In the genomic region with DNA sequence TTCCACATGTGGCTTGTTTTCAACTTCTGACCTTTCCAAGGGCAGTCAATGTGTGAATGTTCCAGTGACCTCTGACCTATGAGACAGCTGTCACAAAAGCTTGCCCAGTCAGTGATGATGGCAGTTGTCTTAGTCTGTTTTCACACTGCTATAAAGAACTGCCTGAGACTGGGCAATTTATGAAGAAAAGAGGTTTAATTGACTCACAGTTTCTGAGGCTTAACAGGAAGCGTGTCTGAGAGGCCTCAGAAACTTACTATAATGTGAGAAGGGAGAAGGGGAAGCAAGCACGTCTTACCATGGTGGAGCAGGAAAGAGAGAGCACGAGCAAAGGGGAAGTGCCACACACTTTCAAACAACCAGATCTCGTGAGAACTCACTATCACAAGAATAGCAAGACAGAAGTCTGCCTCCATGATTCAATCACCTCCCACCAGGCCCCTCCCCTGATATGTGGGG, we compare ENCODE assay signal across 1 cellular context.
A peak's percentile ranks its signal among the peaks of the same experiment; 100 is the strongest.
TF ChIP-seq lines count a peak whose summit lies in the region.

No MANE protein-coding gene starts in this region.

TF ChIP-seq in K562, 482 proteins besides CTCF, POLR2A, EP300 and RAD21 (continued from another document and continues in another):
- TF ChIP-seq, protein P1, sequence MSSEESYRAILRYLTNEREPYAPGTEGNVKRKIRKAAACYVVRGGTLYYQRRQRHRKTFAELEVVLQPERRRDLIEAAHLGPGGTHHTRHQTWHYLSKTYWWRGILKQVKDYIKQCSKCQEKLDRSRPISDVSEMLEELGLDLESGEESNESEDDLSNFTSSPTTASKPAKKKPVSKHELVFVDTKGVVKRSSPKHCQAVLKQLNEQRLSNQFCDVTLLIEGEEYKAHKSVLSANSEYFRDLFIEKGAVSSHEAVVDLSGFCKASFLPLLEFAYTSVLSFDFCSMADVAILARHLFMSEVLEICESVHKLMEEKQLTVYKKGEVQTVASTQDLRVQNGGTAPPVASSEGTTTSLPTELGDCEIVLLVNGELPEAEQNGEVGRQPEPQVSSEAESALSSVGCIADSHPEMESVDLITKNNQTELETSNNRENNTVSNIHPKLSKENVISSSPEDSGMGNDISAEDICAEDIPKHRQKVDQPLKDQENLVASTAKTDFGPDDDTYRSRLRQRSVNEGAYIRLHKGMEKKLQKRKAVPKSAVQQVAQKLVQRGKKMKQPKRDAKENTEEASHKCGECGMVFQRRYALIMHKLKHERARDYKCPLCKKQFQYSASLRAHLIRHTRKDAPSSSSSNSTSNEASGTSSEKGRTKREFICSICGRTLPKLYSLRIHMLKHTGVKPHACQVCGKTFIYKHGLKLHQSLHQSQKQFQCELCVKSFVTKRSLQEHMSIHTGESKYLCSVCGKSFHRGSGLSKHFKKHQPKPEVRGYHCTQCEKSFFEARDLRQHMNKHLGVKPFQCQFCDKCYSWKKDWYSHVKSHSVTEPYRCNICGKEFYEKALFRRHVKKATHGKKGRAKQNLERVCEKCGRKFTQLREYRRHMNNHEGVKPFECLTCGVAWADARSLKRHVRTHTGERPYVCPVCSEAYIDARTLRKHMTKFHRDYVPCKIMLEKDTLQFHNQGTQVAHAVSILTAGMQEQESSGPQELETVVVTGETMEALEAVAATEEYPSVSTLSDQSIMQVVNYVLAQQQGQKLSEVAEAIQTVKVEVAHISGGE (CRISPR knock-in tag; IDR thresholded peaks at IDR 0.05) = no peak
- TF ChIP-seq GABPA (tag; conservative IDR thresholded peaks at IDR 0.05; ENCODE audit: low read depth) (0 out of 2 replicates have a peak, but pooled peaks have one; percentile 29), ZNF224 (CRISPR knock-in tag; IDR thresholded peaks at IDR 0.05) (no peak), PCBP2 (IDR thresholded peaks at IDR 0.05; ENCODE audit: low read depth, low read length, poor library complexity, severe bottlenecking) (no peak), POLR2B (IDR thresholded peaks at IDR 0.05; ENCODE audit: low read depth, partially characterized antibody) (no peak), NR2C2 (CRISPR knock-in tag; IDR thresholded peaks at IDR 0.05) (0 out of 2 replicates have a peak, but pooled peaks have one; percentile 46), NR2C2 (tag; IDR thresholded peaks at IDR 0.05) (peak; percentile 85), ETV5 (CRISPR knock-in tag; IDR thresholded peaks at IDR 0.05; ENCODE audit: low read depth) (no peak), SETDB1 (IDR thresholded peaks at IDR 0.05; ENCODE audit: low read length) (no peak), ESRRA (IDR thresholded peaks at IDR 0.05; ENCODE audit: borderline replicate concordance, low read depth) (peak; percentile 55), JUND (IDR thresholded peaks at IDR 0.05; ENCODE audit: borderline replicate concordance, low read depth, low read length) (no peak), JUND (tag; IDR thresholded peaks at IDR 0.05; ENCODE audit: borderline replicate concordance, low read depth, low read length) (0 out of 3 replicates have a peak, but pooled peaks have one; percentile 18), GTF2A2 (tag; IDR thresholded peaks at IDR 0.05) (no peak), L3MBTL2 (IDR thresholded peaks at IDR 0.05) (peak; percentile 39; the same call in 1 of the 2 replicates), KLF1 (tag; IDR thresholded peaks at IDR 0.05) (no peak), DMBX1 (CRISPR knock-in tag; IDR thresholded peaks at IDR 0.05; ENCODE audit: borderline replicate concordance) (peak; percentile 46; the same call in 1 of the 2 replicates), ZNF217 (CRISPR knock-in tag; IDR thresholded peaks at IDR 0.05) (no peak), ZNF165 (CRISPR knock-in tag; IDR thresholded peaks at IDR 0.05; ENCODE audit: borderline replicate concordance) (peak; percentile 71; the same call in 1 of the 2 replicates), MAFG (tag; conservative IDR thresholded peaks at IDR 0.05) (no peak), HNRNPL (IDR thresholded peaks at IDR 0.05; ENCODE audit: low read depth, low read length) (no peak), BCOR (IDR thresholded peaks at IDR 0.05) (no peak), KLF10 (CRISPR knock-in tag; IDR thresholded peaks at IDR 0.05) (no peak), TRIM24 (IDR thresholded peaks at IDR 0.05) (peak in 1 of 2 experiments; percentile 17; a peak in 1 of 4 replicates), ZNF766 (CRISPR knock-in tag; conservative IDR thresholded peaks at IDR 0.05) (peak; percentile 62), HMG20B (CRISPR knock-in tag; IDR thresholded peaks at IDR 0.05) (no peak), ZNF75A (CRISPR knock-in tag; IDR thresholded peaks at IDR 0.05) (no peak), ZNF212 (CRISPR knock-in tag; IDR thresholded peaks at IDR 0.05) (no peak)
- TF ChIP-seq, protein P2, sequence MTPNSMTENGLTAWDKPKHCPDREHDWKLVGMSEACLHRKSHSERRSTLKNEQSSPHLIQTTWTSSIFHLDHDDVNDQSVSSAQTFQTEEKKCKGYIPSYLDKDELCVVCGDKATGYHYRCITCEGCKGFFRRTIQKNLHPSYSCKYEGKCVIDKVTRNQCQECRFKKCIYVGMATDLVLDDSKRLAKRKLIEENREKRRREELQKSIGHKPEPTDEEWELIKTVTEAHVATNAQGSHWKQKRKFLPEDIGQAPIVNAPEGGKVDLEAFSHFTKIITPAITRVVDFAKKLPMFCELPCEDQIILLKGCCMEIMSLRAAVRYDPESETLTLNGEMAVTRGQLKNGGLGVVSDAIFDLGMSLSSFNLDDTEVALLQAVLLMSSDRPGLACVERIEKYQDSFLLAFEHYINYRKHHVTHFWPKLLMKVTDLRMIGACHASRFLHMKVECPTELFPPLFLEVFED (CRISPR knock-in tag; conservative IDR thresholded peaks at IDR 0.05) = no peak
- TF ChIP-seq, protein P3, sequence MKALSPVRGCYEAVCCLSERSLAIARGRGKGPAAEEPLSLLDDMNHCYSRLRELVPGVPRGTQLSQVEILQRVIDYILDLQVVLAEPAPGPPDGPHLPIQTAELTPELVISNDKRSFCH (CRISPR knock-in tag; IDR thresholded peaks at IDR 0.05) = no peak
- TF ChIP-seq, protein P3 (tag; IDR thresholded peaks at IDR 0.05) = peak; percentile 33; the same call in 1 of the 2 replicates
- TF ChIP-seq, protein P4, sequence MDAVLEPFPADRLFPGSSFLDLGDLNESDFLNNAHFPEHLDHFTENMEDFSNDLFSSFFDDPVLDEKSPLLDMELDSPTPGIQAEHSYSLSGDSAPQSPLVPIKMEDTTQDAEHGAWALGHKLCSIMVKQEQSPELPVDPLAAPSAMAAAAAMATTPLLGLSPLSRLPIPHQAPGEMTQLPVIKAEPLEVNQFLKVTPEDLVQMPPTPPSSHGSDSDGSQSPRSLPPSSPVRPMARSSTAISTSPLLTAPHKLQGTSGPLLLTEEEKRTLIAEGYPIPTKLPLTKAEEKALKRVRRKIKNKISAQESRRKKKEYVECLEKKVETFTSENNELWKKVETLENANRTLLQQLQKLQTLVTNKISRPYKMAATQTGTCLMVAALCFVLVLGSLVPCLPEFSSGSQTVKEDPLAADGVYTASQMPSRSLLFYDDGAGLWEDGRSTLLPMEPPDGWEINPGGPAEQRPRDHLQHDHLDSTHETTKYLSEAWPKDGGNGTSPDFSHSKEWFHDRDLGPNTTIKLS (IDR thresholded peaks at IDR 0.05; ENCODE audit: borderline replicate concordance, low read depth) = no peak
- TF ChIP-seq, protein P5, sequence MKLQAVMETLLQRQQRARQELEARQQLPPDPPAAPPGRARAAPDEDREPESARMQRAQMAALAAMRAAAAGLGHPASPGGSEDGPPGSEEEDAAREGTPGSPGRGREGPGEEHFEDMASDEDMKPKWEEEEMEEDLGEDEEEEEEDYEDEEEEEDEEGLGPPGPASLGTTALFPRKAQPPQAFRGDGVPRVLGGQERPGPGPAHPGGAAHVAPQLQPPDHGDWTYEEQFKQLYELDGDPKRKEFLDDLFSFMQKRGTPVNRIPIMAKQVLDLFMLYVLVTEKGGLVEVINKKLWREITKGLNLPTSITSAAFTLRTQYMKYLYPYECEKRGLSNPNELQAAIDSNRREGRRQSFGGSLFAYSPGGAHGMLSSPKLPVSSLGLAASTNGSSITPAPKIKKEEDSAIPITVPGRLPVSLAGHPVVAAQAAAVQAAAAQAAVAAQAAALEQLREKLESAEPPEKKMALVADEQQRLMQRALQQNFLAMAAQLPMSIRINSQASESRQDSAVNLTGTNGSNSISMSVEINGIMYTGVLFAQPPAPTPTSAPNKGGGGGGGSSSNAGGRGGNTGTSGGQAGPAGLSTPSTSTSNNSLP (IDR thresholded peaks at IDR 0.05; ENCODE audit: borderline replicate concordance, low read depth, low read length) = no peak
- TF ChIP-seq, protein P6, sequence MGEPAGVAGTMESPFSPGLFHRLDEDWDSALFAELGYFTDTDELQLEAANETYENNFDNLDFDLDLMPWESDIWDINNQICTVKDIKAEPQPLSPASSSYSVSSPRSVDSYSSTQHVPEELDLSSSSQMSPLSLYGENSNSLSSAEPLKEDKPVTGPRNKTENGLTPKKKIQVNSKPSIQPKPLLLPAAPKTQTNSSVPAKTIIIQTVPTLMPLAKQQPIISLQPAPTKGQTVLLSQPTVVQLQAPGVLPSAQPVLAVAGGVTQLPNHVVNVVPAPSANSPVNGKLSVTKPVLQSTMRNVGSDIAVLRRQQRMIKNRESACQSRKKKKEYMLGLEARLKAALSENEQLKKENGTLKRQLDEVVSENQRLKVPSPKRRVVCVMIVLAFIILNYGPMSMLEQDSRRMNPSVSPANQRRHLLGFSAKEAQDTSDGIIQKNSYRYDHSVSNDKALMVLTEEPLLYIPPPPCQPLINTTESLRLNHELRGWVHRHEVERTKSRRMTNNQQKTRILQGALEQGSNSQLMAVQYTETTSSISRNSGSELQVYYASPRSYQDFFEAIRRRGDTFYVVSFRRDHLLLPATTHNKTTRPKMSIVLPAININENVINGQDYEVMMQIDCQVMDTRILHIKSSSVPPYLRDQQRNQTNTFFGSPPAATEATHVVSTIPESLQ (CRISPR knock-in tag; IDR thresholded peaks at IDR 0.05) = no peak
- TF ChIP-seq, protein P7, sequence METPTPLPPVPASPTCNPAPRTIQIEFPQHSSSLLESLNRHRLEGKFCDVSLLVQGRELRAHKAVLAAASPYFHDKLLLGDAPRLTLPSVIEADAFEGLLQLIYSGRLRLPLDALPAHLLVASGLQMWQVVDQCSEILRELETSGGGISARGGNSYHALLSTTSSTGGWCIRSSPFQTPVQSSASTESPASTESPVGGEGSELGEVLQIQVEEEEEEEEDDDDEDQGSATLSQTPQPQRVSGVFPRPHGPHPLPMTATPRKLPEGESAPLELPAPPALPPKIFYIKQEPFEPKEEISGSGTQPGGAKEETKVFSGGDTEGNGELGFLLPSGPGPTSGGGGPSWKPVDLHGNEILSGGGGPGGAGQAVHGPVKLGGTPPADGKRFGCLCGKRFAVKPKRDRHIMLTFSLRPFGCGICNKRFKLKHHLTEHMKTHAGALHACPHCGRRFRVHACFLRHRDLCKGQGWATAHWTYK (CRISPR knock-in tag; IDR thresholded peaks at IDR 0.05) = no peak
- TF ChIP-seq, protein P8, sequence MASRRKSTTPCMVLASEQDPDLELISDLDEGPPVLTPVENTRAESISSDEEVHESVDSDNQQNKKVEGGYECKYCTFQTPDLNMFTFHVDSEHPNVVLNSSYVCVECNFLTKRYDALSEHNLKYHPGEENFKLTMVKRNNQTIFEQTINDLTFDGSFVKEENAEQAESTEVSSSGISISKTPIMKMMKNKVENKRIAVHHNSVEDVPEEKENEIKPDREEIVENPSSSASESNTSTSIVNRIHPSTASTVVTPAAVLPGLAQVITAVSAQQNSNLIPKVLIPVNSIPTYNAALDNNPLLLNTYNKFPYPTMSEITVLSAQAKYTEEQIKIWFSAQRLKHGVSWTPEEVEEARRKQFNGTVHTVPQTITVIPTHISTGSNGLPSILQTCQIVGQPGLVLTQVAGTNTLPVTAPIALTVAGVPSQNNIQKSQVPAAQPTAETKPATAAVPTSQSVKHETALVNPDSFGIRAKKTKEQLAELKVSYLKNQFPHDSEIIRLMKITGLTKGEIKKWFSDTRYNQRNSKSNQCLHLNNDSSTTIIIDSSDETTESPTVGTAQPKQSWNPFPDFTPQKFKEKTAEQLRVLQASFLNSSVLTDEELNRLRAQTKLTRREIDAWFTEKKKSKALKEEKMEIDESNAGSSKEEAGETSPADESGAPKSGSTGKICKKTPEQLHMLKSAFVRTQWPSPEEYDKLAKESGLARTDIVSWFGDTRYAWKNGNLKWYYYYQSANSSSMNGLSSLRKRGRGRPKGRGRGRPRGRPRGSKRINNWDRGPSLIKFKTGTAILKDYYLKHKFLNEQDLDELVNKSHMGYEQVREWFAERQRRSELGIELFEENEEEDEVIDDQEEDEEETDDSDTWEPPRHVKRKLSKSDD (conservative IDR thresholded peaks at IDR 0.05; ENCODE audit: low read length) = no peak
- TF ChIP-seq, protein P9, sequence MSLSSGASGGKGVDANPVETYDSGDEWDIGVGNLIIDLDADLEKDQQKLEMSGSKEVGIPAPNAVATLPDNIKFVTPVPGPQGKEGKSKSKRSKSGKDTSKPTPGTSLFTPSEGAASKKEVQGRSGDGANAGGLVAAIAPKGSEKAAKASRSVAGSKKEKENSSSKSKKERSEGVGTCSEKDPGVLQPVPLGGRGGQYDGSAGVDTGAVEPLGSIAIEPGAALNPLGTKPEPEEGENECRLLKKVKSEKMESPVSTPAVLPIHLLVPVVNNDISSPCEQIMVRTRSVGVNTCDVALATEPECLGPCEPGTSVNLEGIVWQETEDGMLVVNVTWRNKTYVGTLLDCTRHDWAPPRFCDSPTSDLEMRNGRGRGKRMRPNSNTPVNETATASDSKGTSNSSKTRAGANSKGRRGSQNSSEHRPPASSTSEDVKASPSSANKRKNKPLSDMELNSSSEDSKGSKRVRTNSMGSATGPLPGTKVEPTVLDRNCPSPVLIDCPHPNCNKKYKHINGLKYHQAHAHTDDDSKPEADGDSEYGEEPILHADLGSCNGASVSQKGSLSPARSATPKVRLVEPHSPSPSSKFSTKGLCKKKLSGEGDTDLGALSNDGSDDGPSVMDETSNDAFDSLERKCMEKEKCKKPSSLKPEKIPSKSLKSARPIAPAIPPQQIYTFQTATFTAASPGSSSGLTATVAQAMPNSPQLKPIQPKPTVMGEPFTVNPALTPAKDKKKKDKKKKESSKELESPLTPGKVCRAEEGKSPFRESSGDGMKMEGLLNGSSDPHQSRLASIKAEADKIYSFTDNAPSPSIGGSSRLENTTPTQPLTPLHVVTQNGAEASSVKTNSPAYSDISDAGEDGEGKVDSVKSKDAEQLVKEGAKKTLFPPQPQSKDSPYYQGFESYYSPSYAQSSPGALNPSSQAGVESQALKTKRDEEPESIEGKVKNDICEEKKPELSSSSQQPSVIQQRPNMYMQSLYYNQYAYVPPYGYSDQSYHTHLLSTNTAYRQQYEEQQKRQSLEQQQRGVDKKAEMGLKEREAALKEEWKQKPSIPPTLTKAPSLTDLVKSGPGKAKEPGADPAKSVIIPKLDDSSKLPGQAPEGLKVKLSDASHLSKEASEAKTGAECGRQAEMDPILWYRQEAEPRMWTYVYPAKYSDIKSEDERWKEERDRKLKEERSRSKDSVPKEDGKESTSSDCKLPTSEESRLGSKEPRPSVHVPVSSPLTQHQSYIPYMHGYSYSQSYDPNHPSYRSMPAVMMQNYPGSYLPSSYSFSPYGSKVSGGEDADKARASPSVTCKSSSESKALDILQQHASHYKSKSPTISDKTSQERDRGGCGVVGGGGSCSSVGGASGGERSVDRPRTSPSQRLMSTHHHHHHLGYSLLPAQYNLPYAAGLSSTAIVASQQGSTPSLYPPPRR (CRISPR knock-in tag; IDR thresholded peaks at IDR 0.05; ENCODE audit: borderline replicate concordance) = no peak
- TF ChIP-seq, protein P10, sequence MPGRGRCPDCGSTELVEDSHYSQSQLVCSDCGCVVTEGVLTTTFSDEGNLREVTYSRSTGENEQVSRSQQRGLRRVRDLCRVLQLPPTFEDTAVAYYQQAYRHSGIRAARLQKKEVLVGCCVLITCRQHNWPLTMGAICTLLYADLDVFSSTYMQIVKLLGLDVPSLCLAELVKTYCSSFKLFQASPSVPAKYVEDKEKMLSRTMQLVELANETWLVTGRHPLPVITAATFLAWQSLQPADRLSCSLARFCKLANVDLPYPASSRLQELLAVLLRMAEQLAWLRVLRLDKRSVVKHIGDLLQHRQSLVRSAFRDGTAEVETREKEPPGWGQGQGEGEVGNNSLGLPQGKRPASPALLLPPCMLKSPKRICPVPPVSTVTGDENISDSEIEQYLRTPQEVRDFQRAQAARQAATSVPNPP (IDR thresholded peaks at IDR 0.05; ENCODE audit: borderline replicate concordance, insufficient read depth, insufficient read length) = no peak
